8 cellular contexts compared by ENCODE assay signal in genomic region chr16:75494696-75495601, GRCh38. TPM values are rescaled to one million over a fixed set of nuclear protein-coding genes. Genes with fewer than 3 reads are reported as not detected.
DNase-seq lines count a peak whose midpoint lies in the region; ATAC-seq and TF ChIP-seq lines count a peak whose summit lies in the region.

TSS of gene CHST6 (minus strand) at chr16:75495441. CDS start at chr16:75479828, 15,613 bp downstream.

- H3K4me1 ChIP-seq in parathyroid adenoma, result peaks cover 11% of the 10 kb centered on the region

- no peak for TF ChIP-seq CTCF in parathyroid adenoma (IDR thresholded peaks at IDR 0.05)

- H3K27me3 ChIP-seq in parathyroid adenoma (ENCODE audit: control insufficient read depth, insufficient read depth, low read length), result no peaks in the 10 kb centered on the region

- H3K27ac ChIP-seq in parathyroid adenoma, result no peak within 1 kb of the TSS

- H2AFZ ChIP-seq in parathyroid adenoma, result peak within 1 kb of the TSS; percentile 79

- no peak within 1 kb of the TSS for H3K4me3 ChIP-seq in parathyroid adenoma (ENCODE audit: low read depth, low read length)

- no peak within 1 kb of the TSS for H3K9ac ChIP-seq in parathyroid adenoma

- peak; percentile 61 for ATAC-seq in GM18858 (IDR thresholded peaks at IDR 0.05; ENCODE audit: unreplicated experiment)
- peak; percentile 65 for ATAC-seq in HG03135 (IDR thresholded peaks at IDR 0.05; ENCODE audit: unreplicated experiment)
- ATAC-seq in Right ventricle myocardium superior (ENCODE audit: poor library complexity), result peak; percentile 53
- ATAC-seq in HG03460 (IDR thresholded peaks at IDR 0.05; ENCODE audit: unreplicated experiment), result no peak

- H3K36me3 ChIP-seq in parathyroid adenoma (ENCODE audit: control insufficient read depth, insufficient read depth, low read length), result no peaks in the 10 kb centered on the region

- DNase-seq in ACHN (peak; percentile 64), Right ventricle myocardium superior (peak; percentile 62), COR-L47 (lab: John Stamatoyannopoulos, UW) (no peak)
- DNase-seq in activated naive CD4-positive, alpha-beta T cell treated with Interleukin-2 at 50 U/mL for 16 hours, result peak; percentile 12

- no peaks in the 10 kb centered on the region for H3K9me3 ChIP-seq in parathyroid adenoma (ENCODE audit: control insufficient read depth, low read length)

- in situ Hi-C loops in ACHN (cut with HindIII; ENCODE audit: low pct_ligation_motif_present, low pct_unique_long_range_greater_than_20kb, low sequenced_read_pairs), result no loop called here

- peak within 1 kb of the TSS; percentile 49 for H3K4me2 ChIP-seq in parathyroid adenoma (ENCODE audit: low read length)

- no peaks in the 10 kb centered on the region for H3K79me2 ChIP-seq in parathyroid adenoma

- intact Hi-C loops in Right ventricle myocardium superior (cut with DNase I), result no loop called here

RNA-seq across cellular contexts. Expression of gene CHST6, which starts in this region (rescaled TPM):
- 0.78 TPM for total RNA-seq in Right ventricle myocardium superior

Comparison
In these comparisons a context has a peak if more than half of its experiments do, and no peak if none do; other contexts are left out.
1. Peak in DNase-seq and ATAC-seq in Right ventricle myocardium superior; RNA of the gene not detected or under 1 TPM.